ENCODE assay signal across 21 cellular contexts in the genomic region with DNA sequence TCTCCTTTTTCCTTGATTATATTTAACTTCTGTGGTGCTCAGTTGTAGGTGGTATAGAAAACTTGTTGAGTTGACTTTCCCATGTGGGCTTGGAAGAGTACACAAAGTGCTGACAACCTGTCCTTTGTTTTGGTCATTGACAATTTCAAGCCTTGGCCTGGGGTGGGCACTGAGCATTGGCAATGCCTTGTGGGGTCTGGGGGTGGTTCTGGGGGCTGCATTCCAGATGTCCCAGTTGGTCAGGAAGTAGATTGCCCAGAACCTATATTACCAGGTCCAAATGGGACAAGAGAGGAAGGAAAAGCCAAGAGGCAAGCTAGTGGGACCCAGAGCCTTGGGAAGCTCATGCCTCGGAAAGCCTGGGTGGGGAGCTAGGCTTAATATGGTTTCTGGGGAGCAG.
DNase-seq lines count a peak whose midpoint lies in the region; ATAC-seq and TF ChIP-seq lines count a peak whose summit lies in the region.
"Had no signal": no experiment of that assay in that cellular context is flagged by ENCODE, and none has a peak within 500 bp of the region (broad histone marks: within the 10 kb centered on the region; RNA-seq: fewer than 3 reads in every experiment).

No MANE protein-coding gene starts in this region.

- peaks cover 96% of the 10 kb centered on the region for H3K79me2 ChIP-seq in HCT116 (ENCODE audit: insufficient read depth, low read length)

- H4K20me1 ChIP-seq in HCT116 (ENCODE audit: insufficient read depth) = no peaks in the 10 kb centered on the region
- H4K20me1 ChIP-seq: BLaER1 treated with 17β-estradiol and CSF1 and Interleukin-3, amounts not matched to agents 10 nM and 100 nM had no signal

- POLR2A ChIA-PET in HCT116 (lab: Charles Lee) = no interaction called here
- POLR2A ChIA-PET in Caco-2 (lab: Charles Lee) = no interaction called here

- no peak overlapping the region for H2AFZ ChIP-seq in HCT116 (ENCODE audit: low read depth, low read length, poor library complexity, severe bottlenecking)

- H3K36me3 Mint-ChIP-seq in osteocyte (ENCODE audit: unreplicated experiment) = no peaks in the 10 kb centered on the region
- H3K36me3 Mint-ChIP-seq in Caco-2 (ENCODE audit: insufficient read depth, unreplicated experiment) = peaks cover 5% of the 10 kb centered on the region
- H3K36me3 Mint-ChIP-seq: CD8-positive, alpha-beta T cell had no signal

- intact Hi-C loops in HCT116 (cut with micrococcal nuclease) (no loop called here), esophagus muscularis mucosa (cut with DNase I) (no loop called here), Caco-2 (cut with micrococcal nuclease; ENCODE audit: unreplicated experiment) (loop anchor here (5.0 kb wide), 1 partner anchor 377 kb away; no protein-coding TSS in a partner anchor)

- H3K27ac ChIP-seq in HCT116 (ENCODE audit: low read depth, low read length) (peak overlapping the region; percentile 25), esophagus muscularis mucosa (replicated peaks in 1 of 4) (no peak overlapping the region)
- H3K27ac ChIP-seq: 22Rv1; A549; BLaER1 treated with 17β-estradiol and CSF1 and Interleukin-3, amounts not matched to agents 10 nM and 100 nM; C4-2B had no signal

- H3K27me3 ChIP-seq in HCT116 (ENCODE audit: insufficient read depth, low read length) (no peaks in the 10 kb centered on the region), esophagus muscularis mucosa (peaks cover 0 to 9% (median 0%) of the 10 kb centered on the region in 4 donors), Caco-2 (replicated peaks; ENCODE audit: control insufficient read depth, insufficient read depth, low read length) (no peaks in the 10 kb centered on the region)
- H3K27me3 ChIP-seq: BLaER1 treated with 17β-estradiol and CSF1 and Interleukin-3, amounts not matched to agents 10 nM and 100 nM had no signal

- TF ChIP-seq EP300 in esophagus muscularis mucosa (IDR thresholded peaks at IDR 0.05) = no peak

- H3K9me2 ChIP-seq in HCT116 (ENCODE audit: insufficient read depth) = no peaks in the 10 kb centered on the region

- TF ChIP-seq RAD21 in HCT116 (IDR thresholded peaks at IDR 0.05; ENCODE audit: low read depth) = no peak

- TF ChIP-seq CTCF in HCT116 (IDR thresholded peaks at IDR 0.05 in 2 of 3, conservative IDR thresholded peaks at IDR 0.05 in 1 of 3; ENCODE audit: borderline replicate concordance in 1 of 3, insufficient read depth in 1 of 3, low read depth in 2 of 3, low read length in 2 of 3) (no peak), esophagus muscularis mucosa (IDR thresholded peaks at IDR 0.05) (no peak), osteocyte (IDR thresholded peaks at IDR 0.05) (no peak), Caco-2 (IDR thresholded peaks at IDR 0.05; ENCODE audit: insufficient read depth in 1 of 2, low read depth in 1 of 2, low read length in 1 of 2, severe bottlenecking in 1 of 2, unreplicated experiment in 1 of 2) (no peak), GM13977 (IDR thresholded peaks at IDR 0.05; ENCODE audit: extremely low read depth, insufficient read depth, missing control alignments) (no peak)

- no peak for ATAC-seq in HCT116
- ATAC-seq: A549; CD8-positive, alpha-beta T cell; GM12878 had no signal

- H3K4me1 Mint-ChIP-seq in osteocyte (ENCODE audit: unreplicated experiment) = no peaks in the 10 kb centered on the region
- H3K4me1 Mint-ChIP-seq in Caco-2 (ENCODE audit: low read depth, unreplicated experiment) = no peaks in the 10 kb centered on the region
- H3K4me1 Mint-ChIP-seq: B cell had no signal

- DNase-seq in HCT116 (ENCODE audit: low read depth, low spot score) = no peak
- DNase-seq in esophagus muscularis mucosa (ENCODE audit: extremely low spot score) = peak; percentile 29
- peak; percentile 67 for DNase-seq in osteocyte (ENCODE audit: extremely low spot score, unreplicated experiment)
- no peak for DNase-seq in Caco-2
- no peak for DNase-seq in GM13977 (ENCODE audit: low spot score)
- DNase-seq: AML-193; CD4-positive, alpha-beta T cell; CD8-positive, alpha-beta T cell; DMS 273 treated with DMSO at 0.1 percent for 48 hours; DMS153; DMS53; DMS79; DND-41; EL; GDM1 had no signal

- no peak overlapping the region for H3K9ac ChIP-seq in HCT116 (ENCODE audit: low read length)
- H3K9ac ChIP-seq: BLaER1 treated with 17β-estradiol and CSF1 and Interleukin-3, amounts not matched to agents 10 nM and 100 nM had no signal

- peaks cover 0 to 3% of the 10 kb centered on the region in 2 experiments; a peak in 1 of 4 replicates for H3K9me3 ChIP-seq in HCT116 (ENCODE audit: control insufficient read depth in 1 of 2, insufficient read depth in 1 of 2, low read depth in 1 of 2, low read length in 2 of 2)
- H3K9me3 ChIP-seq in esophagus muscularis mucosa = peaks cover 0 to 3% (median 0%) of the 10 kb centered on the region in 4 donors
- H3K9me3 ChIP-seq in Caco-2 = peaks cover 8% of the 10 kb centered on the region
- H3K9me3 ChIP-seq: A549 had no signal

- in situ Hi-C loops in GM13977 (cut with MboI; ENCODE audit: low pct_unique_long_range_greater_than_20kb, low sequenced_read_pairs, unreplicated experiment) = no loop called here

- RAD21 ChIA-PET in HCT116 (lab: Charles Lee; ENCODE audit: low non-redundant PET in 1 of 2, low total read pairs in 2 of 2, uncharacterized antibody in 2 of 2, unreplicated experiment in 2 of 2) = no interaction called here

- 100% methylated on average over 1 of the region's 1 CpG for WGBS in esophagus muscularis mucosa

- no peak overlapping the region for H3K4me2 ChIP-seq in HCT116 (ENCODE audit: low read length)
- H3K4me2 ChIP-seq: A549; BLaER1 treated with 17β-estradiol and CSF1 and Interleukin-3, amounts not matched to agents 10 nM and 100 nM had no signal

- CTCF ChIA-PET in HCT116 (lab: Charles Lee) (no interaction called here), Caco-2 (lab: Charles Lee) (no interaction called here)

- H3K4me1 ChIP-seq in HCT116 (ENCODE audit: control insufficient read depth in 1 of 2, insufficient read depth in 2 of 2, low read length in 2 of 2) (peaks cover 9 to 60% of the 10 kb centered on the region in 2 experiments; a peak in 3 of 4 replicates), esophagus muscularis mucosa (no peaks in the 10 kb centered on the region), Caco-2 (no peaks in the 10 kb centered on the region)
- H3K4me1 ChIP-seq: A549; BLaER1 treated with 17β-estradiol and CSF1 and Interleukin-3, amounts not matched to agents 10 nM and 100 nM had no signal

- peaks cover 4 to 54% of the 10 kb centered on the region in 2 experiments; a peak in 3 of 4 replicates for H3K36me3 ChIP-seq in HCT116 (ENCODE audit: control insufficient read depth in 1 of 2, insufficient read depth in 2 of 2, low read length in 2 of 2)
- H3K36me3 ChIP-seq in esophagus muscularis mucosa = no peaks in the 10 kb centered on the region
- no peaks in the 10 kb centered on the region for H3K36me3 ChIP-seq in Caco-2 (ENCODE audit: control insufficient read depth, insufficient read depth, low read length)
- H3K36me3 ChIP-seq: BLaER1 treated with 17β-estradiol and CSF1 and Interleukin-3, amounts not matched to agents 10 nM and 100 nM had no signal

- no peak overlapping the region for H3K4me3 ChIP-seq in HCT116 (replicated peaks in 1 of 2; ENCODE audit: low read depth in 1 of 2, low read length in 2 of 2)
- no peak overlapping the region for H3K4me3 ChIP-seq in esophagus muscularis mucosa
- H3K4me3 ChIP-seq in Caco-2 (ENCODE audit: low read depth, low read length) = no peak overlapping the region
- H3K4me3 ChIP-seq: A549; BLaER1 treated with 17β-estradiol and CSF1 and Interleukin-3, amounts not matched to agents 10 nM and 100 nM; GM12878 had no signal

- H3K9me3 Mint-ChIP-seq in osteocyte (ENCODE audit: unreplicated experiment) (peaks cover 18% of the 10 kb centered on the region), Caco-2 (ENCODE audit: unreplicated experiment) (peaks cover 27% of the 10 kb centered on the region)
- H3K9me3 Mint-ChIP-seq: CD4-positive, alpha-beta T cell; CD8-positive, alpha-beta T cell had no signal

- no TSS peak for BruUV-seq in HCT116 (replicated peaks; lab: Mats Ljungman, UMichigan)
- BruUV-seq in Caco-2 (replicated peaks; lab: Mats Ljungman, UMichigan) = no TSS peak

- no peak overlapping the region for H3K27ac Mint-ChIP-seq in osteocyte (ENCODE audit: unreplicated experiment)
- no peak overlapping the region for H3K27ac Mint-ChIP-seq in Caco-2 (ENCODE audit: unreplicated experiment)
- H3K27ac Mint-ChIP-seq: B cell; CD4-positive, alpha-beta T cell; CD8-positive, alpha-beta T cell had no signal

- no peak for TF ChIP-seq POLR2A in HCT116 (IDR thresholded peaks at IDR 0.05; ENCODE audit: borderline replicate concordance, extremely low read depth, insufficient read depth, insufficient read length)
- no peak for TF ChIP-seq POLR2A in esophagus muscularis mucosa (IDR thresholded peaks at IDR 0.05; ENCODE audit: low read depth)

- H3K27me3 Mint-ChIP-seq in osteocyte (ENCODE audit: unreplicated experiment) (peaks cover 19% of the 10 kb centered on the region), Caco-2 (ENCODE audit: insufficient read depth, unreplicated experiment) (peaks cover 7% of the 10 kb centered on the region)

- H3K4me3 Mint-ChIP-seq in osteocyte (ENCODE audit: unreplicated experiment) = no peak overlapping the region
- no peak overlapping the region for H3K4me3 Mint-ChIP-seq in Caco-2 (ENCODE audit: unreplicated experiment)
- H3K4me3 Mint-ChIP-seq: B cell; CD4-positive, alpha-beta T cell; CD8-positive, alpha-beta T cell had no signal

TF ChIP-seq in HCT116, 20 proteins besides CTCF, POLR2A, EP300 and RAD21:
- no peak for TF ChIP-seq CEBPB (IDR thresholded peaks at IDR 0.05; ENCODE audit: low read depth)
- TF ChIP-seq YY1 (IDR thresholded peaks at IDR 0.05; ENCODE audit: extremely low read depth, insufficient replicate concordance, low read depth, low read length) = no peak
- no peak for TF ChIP-seq JUND (IDR thresholded peaks at IDR 0.05)
- no peak for TF ChIP-seq POLR2AphosphoS5 (IDR thresholded peaks at IDR 0.05; ENCODE audit: low read depth, low read length)
- no peak for TF ChIP-seq ZNF274 (IDR thresholded peaks at IDR 0.05; ENCODE audit: low read depth, low read length)
- no peak for TF ChIP-seq ELF1 (IDR thresholded peaks at IDR 0.05; ENCODE audit: borderline replicate concordance, low read depth)
- TF ChIP-seq EGR1 (IDR thresholded peaks at IDR 0.05; ENCODE audit: low read depth) = no peak
- TF ChIP-seq CBX3 (IDR thresholded peaks at IDR 0.05; ENCODE audit: low read depth) = no peak
- TF ChIP-seq SP1 (IDR thresholded peaks at IDR 0.05; ENCODE audit: low read depth) = no peak
- TF ChIP-seq EZH2 (IDR thresholded peaks at IDR 0.05) = no peak
- no peak for TF ChIP-seq EZH2phosphoT487 (IDR thresholded peaks at IDR 0.05; ENCODE audit: borderline replicate concordance)
- TF ChIP-seq ZFX (IDR thresholded peaks at IDR 0.05) = no peak

Comparison
In these comparisons a context has a peak if more than half of its experiments do, and no peak if none do; other contexts are left out.
1. DNase-seq: peak in esophagus muscularis mucosa (single experiment) and osteocyte (single experiment); none in HCT116 (single experiment), Caco-2 (0 of 2) and GM13977 (single experiment).